ENCODE assay signal across 11 cellular contexts in genomic region chr2:183998041-183998796, GRCh38.
DNase-seq lines count a peak whose midpoint lies in the region; ATAC-seq and TF ChIP-seq lines count a peak whose summit lies in the region.
"Had no signal": no experiment of that assay in that cellular context is flagged by ENCODE, and none has a peak within 500 bp of the region (broad histone marks: within the 10 kb centered on the region; RNA-seq: fewer than 3 reads in every experiment).

No MANE protein-coding gene starts in this region.

- no peaks in the 10 kb centered on the region for H3K36me3 Mint-ChIP-seq in activated naive CD8-positive, alpha-beta T cell treated with anti-CD3 and anti-CD28 coated beads, Interleukin-2, amount 50 U/mL, for 24 hours (ENCODE audit: low read depth)
- H3K36me3 Mint-ChIP-seq: activated naive CD8-positive, alpha-beta T cell treated with anti-CD3 and anti-CD28 coated beads, Interleukin-2, amount 10 ng/mL, durations not matched to agents 7 days and 5 days had no signal

- no peaks in the 10 kb centered on the region for H3K79me2 ChIP-seq in SK-N-SH (ENCODE audit: insufficient read depth)

- no peaks in the 10 kb centered on the region for H3K9me2 ChIP-seq in SK-N-SH

- TF ChIP-seq CTCF in GM12865 (IDR thresholded peaks at IDR 0.05; ENCODE audit: insufficient read depth, low read depth, low read length, missing control alignments) (no peak), SK-N-SH (IDR thresholded peaks at IDR 0.05) (no peak)

- H2AFZ ChIP-seq in SK-N-SH (ENCODE audit: low read depth) = no peak overlapping the region

- H3K4me3 Mint-ChIP-seq in activated naive CD8-positive, alpha-beta T cell treated with anti-CD3 and anti-CD28 coated beads, Interleukin-2, amount 50 U/mL, for 24 hours = no peak overlapping the region
- H3K4me3 Mint-ChIP-seq: activated naive CD8-positive, alpha-beta T cell treated with anti-CD3 and anti-CD28 coated beads, Interleukin-2, amount 10 ng/mL, durations not matched to agents 7 days and 5 days had no signal

- peak; percentile 87 for ATAC-seq in GM19455 (IDR thresholded peaks at IDR 0.05; ENCODE audit: unreplicated experiment)
- peak; percentile 88 for ATAC-seq in HG02885 (IDR thresholded peaks at IDR 0.05; ENCODE audit: poor library complexity, unreplicated experiment)
- ATAC-seq in HG03575 (IDR thresholded peaks at IDR 0.05; ENCODE audit: extremely low read depth, insufficient number of reproducible peaks, low FRiP score, unreplicated experiment) = peak; percentile 93
- no peak for ATAC-seq in activated naive CD8-positive, alpha-beta T cell treated with anti-CD3 and anti-CD28 coated beads, Interleukin-2, amount 50 U/mL, for 24 hours

- H3K27ac ChIP-seq in SK-N-SH (ENCODE audit: low read depth in 2 of 2, low read length in 1 of 2) = no peak overlapping the region
- H3K27ac ChIP-seq: stomach had no signal

- TF ChIP-seq RAD21 in SK-N-SH (IDR thresholded peaks at IDR 0.05; ENCODE audit: low read length) = no peak

- no peaks in the 10 kb centered on the region for H3K27me3 Mint-ChIP-seq in activated naive CD8-positive, alpha-beta T cell treated with anti-CD3 and anti-CD28 coated beads, Interleukin-2, amount 50 U/mL, for 24 hours
- H3K27me3 Mint-ChIP-seq: activated naive CD8-positive, alpha-beta T cell treated with anti-CD3 and anti-CD28 coated beads, Interleukin-2, amount 10 ng/mL, durations not matched to agents 7 days and 5 days had no signal

- no peaks in the 10 kb centered on the region for H4K20me1 ChIP-seq in SK-N-SH (ENCODE audit: insufficient read depth)

- no peak overlapping the region for H3K27ac Mint-ChIP-seq in activated naive CD8-positive, alpha-beta T cell treated with anti-CD3 and anti-CD28 coated beads, Interleukin-2, amount 50 U/mL, for 24 hours
- H3K27ac Mint-ChIP-seq: activated naive CD8-positive, alpha-beta T cell treated with anti-CD3 and anti-CD28 coated beads, Interleukin-2, amount 10 ng/mL, durations not matched to agents 7 days and 5 days had no signal

- no peak overlapping the region for H3K9ac ChIP-seq in SK-N-SH

- H3K4me2 ChIP-seq in SK-N-SH = no peak overlapping the region

- POLR2A ChIA-PET in SK-N-SH (lab: Yijun Ruan, JAX) = no interaction called here

- no peaks in the 10 kb centered on the region for H3F3A ChIP-seq in SK-N-SH (replicated peaks; ENCODE audit: insufficient read depth)

- TF ChIP-seq EP300 in SK-N-SH (IDR thresholded peaks at IDR 0.05; ENCODE audit: borderline replicate concordance in 1 of 2, low read depth in 1 of 2, low read length in 1 of 2) = no peak

- WGBS in SK-N-SH (ENCODE audit: low lambda C conversion rate) = 77% methylated on average over 3 of the region's 3 CpGs

- no peaks in the 10 kb centered on the region for H3K36me3 ChIP-seq in SK-N-SH (replicated peaks in 1 of 2; ENCODE audit: control insufficient read depth in 1 of 2, insufficient read depth in 2 of 2, low read length in 1 of 2)
- H3K36me3 ChIP-seq: stomach had no signal

- no peaks in the 10 kb centered on the region for H3K4me1 Mint-ChIP-seq in activated naive CD8-positive, alpha-beta T cell treated with anti-CD3 and anti-CD28 coated beads, Interleukin-2, amount 50 U/mL, for 24 hours
- H3K4me1 Mint-ChIP-seq: activated naive CD8-positive, alpha-beta T cell treated with anti-CD3 and anti-CD28 coated beads, Interleukin-2, amount 10 ng/mL, durations not matched to agents 7 days and 5 days had no signal

- H3K9me3 Mint-ChIP-seq in activated naive CD8-positive, alpha-beta T cell treated with anti-CD3 and anti-CD28 coated beads, Interleukin-2, amount 50 U/mL, for 24 hours = no peaks in the 10 kb centered on the region

- no peaks in the 10 kb centered on the region for H3K9me3 ChIP-seq in SK-N-SH
- H3K9me3 ChIP-seq: stomach had no signal

- H3K4me3 ChIP-seq in GM12865 (ENCODE audit: low read depth, low read length) (no peak overlapping the region), SK-N-SH (ENCODE audit: low read depth in 2 of 2, low read length in 1 of 2) (no peak overlapping the region)
- H3K4me3 ChIP-seq: stomach had no signal

- DNase-seq in GM12865 (ENCODE audit: low read depth) = peak; percentile 86
- DNase-seq in amygdala (lab: John Stamatoyannopoulos, UW) = no peak
- DNase-seq in activated naive CD4-positive, alpha-beta T cell treated with Interleukin-2 at 50 U/mL for 16 hours = no peak
- DNase-seq in SK-N-SH = no peak
- DNase-seq in activated naive CD8-positive, alpha-beta T cell treated with anti-CD3 and anti-CD28 coated beads, Interleukin-2, amount 50 U/mL, for 24 hours = no peak
- DNase-seq: activated naive CD8-positive, alpha-beta T cell treated with anti-CD3 and anti-CD28 coated beads, Interleukin-2, amount 10 ng/mL, durations not matched to agents 7 days and 5 days; NCI-H2081; stomach had no signal

- H3K27me3 ChIP-seq in SK-N-SH (ENCODE audit: insufficient read depth) = no peaks in the 10 kb centered on the region
- H3K27me3 ChIP-seq: stomach had no signal

- CTCF ChIA-PET in SK-N-SH (lab: Yijun Ruan, JAX) = no interaction called here

- peaks cover 0 to 16% of the 10 kb centered on the region in 2 experiments; a peak in 2 of 4 replicates for H3K4me1 ChIP-seq in SK-N-SH (ENCODE audit: control insufficient read depth in 1 of 2, insufficient read depth in 2 of 2, low read depth in 1 of 2, low read length in 1 of 2)

TF ChIP-seq in SK-N-SH, 30 proteins besides CTCF, POLR2A, EP300 and RAD21:
- TF ChIP-seq GATA2 (CRISPR knock-in tag; IDR thresholded peaks at IDR 0.05) (no peak), TCF12 (IDR thresholded peaks at IDR 0.05) (no peak), IRF3 (IDR thresholded peaks at IDR 0.05; ENCODE audit: low read depth, low read length) (no peak), EZH2phosphoT487 (IDR thresholded peaks at IDR 0.05; ENCODE audit: borderline replicate concordance, low read depth) (no peak), ELF1 (IDR thresholded peaks at IDR 0.05) (no peak), CHD2 (IDR thresholded peaks at IDR 0.05; ENCODE audit: low read length, partially characterized antibody) (no peak), RXRA (IDR thresholded peaks at IDR 0.05; ENCODE audit: borderline replicate concordance, low read depth) (no peak), JUND (IDR thresholded peaks at IDR 0.05) (no peak), USF1 (IDR thresholded peaks at IDR 0.05; ENCODE audit: borderline replicate concordance, low read depth) (no peak)
